ENCODE assay signal across 23 cellular contexts in the genomic region with DNA sequence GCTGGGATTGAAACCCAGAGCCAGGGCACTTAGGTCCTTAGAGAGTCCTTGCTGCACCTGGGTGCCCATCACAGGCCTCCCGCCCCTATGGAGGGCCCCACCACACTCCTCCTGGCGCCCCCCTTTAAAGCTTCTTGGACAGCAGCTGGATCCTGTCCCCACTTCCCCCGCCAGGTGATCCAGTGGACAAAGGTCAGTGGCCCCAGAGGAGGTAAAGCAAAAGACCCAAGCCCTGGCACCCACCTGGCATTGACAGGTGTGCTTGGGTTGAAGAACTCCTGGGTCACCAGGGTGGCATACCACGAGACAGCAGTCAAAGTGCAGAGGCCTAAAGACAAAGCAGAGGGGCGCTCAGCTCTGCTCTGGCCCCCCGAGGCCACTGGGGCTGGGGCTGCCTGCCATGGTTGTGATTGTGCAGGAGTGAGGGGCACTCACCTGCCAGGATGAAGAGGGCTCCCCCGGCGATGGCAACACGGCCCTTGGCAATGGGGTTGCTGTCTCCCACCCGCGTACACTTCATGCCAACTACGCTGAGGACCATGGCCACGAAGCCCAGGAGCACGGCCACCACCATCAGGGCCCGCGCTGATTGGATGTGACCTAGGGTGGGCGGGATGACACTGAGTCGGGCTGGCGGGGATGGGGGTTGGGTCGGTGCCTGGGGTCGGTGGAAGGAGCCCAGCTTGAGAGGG. TPM values are rescaled to one million over a fixed set of nuclear protein-coding genes. Genes with fewer than 3 reads are reported as not detected.
DNase-seq lines count a peak whose midpoint lies in the region; ATAC-seq and TF ChIP-seq lines count a peak whose summit lies in the region.
"Had no signal": no experiment of that assay in that cellular context is flagged by ENCODE, and none has a peak within 500 bp of the region (broad histone marks: within the 10 kb centered on the region; RNA-seq: fewer than 3 reads in every experiment).

No MANE protein-coding gene starts in this region.

- peak; percentile 50 for DNase-seq in H7
- no peak for DNase-seq in body of pancreas
- DNase-seq in EL, result no peak
- no peak for DNase-seq in mesothelial cell of epicardium (ENCODE audit: low spot score in 2 of 2, unreplicated experiment in 2 of 2)
- no peak for DNase-seq in WERI-Rb-1
- DNase-seq: CD4-positive, alpha-beta T cell; HCEC 1CT; IMR-90; MG63; NCI-H446; NCI-H526; NCI-H82; NK-92 treated with Interleukin-12 subunit alpha and Interleukin-12 subunit beta, amount 100 ng/mL, for 24 hours; SJCRH30 had no signal

- no peaks in the 10 kb centered on the region for H3K36me3 Mint-ChIP-seq in dendritic cell treated with granulocyte-macrophage colony-stimulating factor and Interleukin-4, amounts not matched to agents 40 ng/mL and 50 ng/mL, for 4 days (ENCODE audit: low read depth)
- H3K36me3 Mint-ChIP-seq in nephron (ENCODE audit: low read depth), result no peaks in the 10 kb centered on the region
- H3K36me3 Mint-ChIP-seq in mesothelial cell of epicardium, result no peaks in the 10 kb centered on the region

- WGBS in body of pancreas, 2 donors, result 85 to 86% methylated on average over 4 to 21 of the region's 21 CpGs

- H3K27me3 Mint-ChIP-seq in dendritic cell treated with granulocyte-macrophage colony-stimulating factor and Interleukin-4, amounts not matched to agents 40 ng/mL and 50 ng/mL, for 4 days, result no peaks in the 10 kb centered on the region
- H3K27me3 Mint-ChIP-seq in nephron (ENCODE audit: low read depth), result no peaks in the 10 kb centered on the region
- H3K27me3 Mint-ChIP-seq in mesothelial cell of epicardium (ENCODE audit: low read depth), result no peaks in the 10 kb centered on the region
- H3K27me3 Mint-ChIP-seq: B cell; CD4-positive, alpha-beta T cell had no signal

- H3K27ac ChIP-seq in body of pancreas, result no peak overlapping the region
- H3K27ac ChIP-seq in WERI-Rb-1, result no peak overlapping the region
- H3K27ac ChIP-seq: SJCRH30 had no signal

- peaks cover 33% of the 10 kb centered on the region for H3K4me1 Mint-ChIP-seq in dendritic cell treated with granulocyte-macrophage colony-stimulating factor and Interleukin-4, amounts not matched to agents 40 ng/mL and 50 ng/mL, for 4 days (ENCODE audit: low read depth)
- H3K4me1 Mint-ChIP-seq in nephron (peaks cover 35% of the 10 kb centered on the region), mesothelial cell of epicardium (peaks cover 24% of the 10 kb centered on the region)

- H3K4me3 ChIP-seq in H7 (ENCODE audit: insufficient read depth, low read depth, low read length) (no peak overlapping the region), body of pancreas (no peak overlapping the region), WERI-Rb-1 (ENCODE audit: low read depth, low read length) (no peak overlapping the region)
- H3K4me3 ChIP-seq: GM23338, MG63, SJCRH30 had no signal

- no peaks in the 10 kb centered on the region for H3K36me3 ChIP-seq in H7 (replicated peaks; ENCODE audit: control insufficient read depth, insufficient read depth, low read length)
- no peaks in the 10 kb centered on the region for H3K36me3 ChIP-seq in body of pancreas (replicated peaks in 1 of 2; ENCODE audit: insufficient read depth in 1 of 2, low read depth in 2 of 2)
- H3K36me3 ChIP-seq in WERI-Rb-1, result no peaks in the 10 kb centered on the region
- H3K36me3 ChIP-seq: MG63, SJCRH30 had no signal

- intact Hi-C loops in dendritic cell treated with granulocyte-macrophage colony-stimulating factor and Interleukin-4, amounts not matched to agents 40 ng/mL and 50 ng/mL, for 4 days (cut with micrococcal nuclease), result no loop called here
- intact Hi-C loops in body of pancreas (cut with DNase I), result no loop called here

- H3K27me3 ChIP-seq in H7 (ENCODE audit: control insufficient read depth, insufficient read depth, low read length), result no peaks in the 10 kb centered on the region
- H3K27me3 ChIP-seq in body of pancreas, result no peaks in the 10 kb centered on the region
- H3K27me3 ChIP-seq in WERI-Rb-1 (ENCODE audit: insufficient read depth, low read depth, severe bottlenecking), result no peaks in the 10 kb centered on the region
- H3K27me3 ChIP-seq: MG63, SJCRH30 had no signal

- no peaks in the 10 kb centered on the region for H3K9me3 Mint-ChIP-seq in dendritic cell treated with granulocyte-macrophage colony-stimulating factor and Interleukin-4, amounts not matched to agents 40 ng/mL and 50 ng/mL, for 4 days
- H3K9me3 Mint-ChIP-seq in nephron (no peaks in the 10 kb centered on the region), mesothelial cell of epicardium (no peaks in the 10 kb centered on the region)
- H3K9me3 Mint-ChIP-seq: CD4-positive, alpha-beta T cell; GM23338 had no signal

- H3K9me3 ChIP-seq in body of pancreas (no peaks in the 10 kb centered on the region), WERI-Rb-1 (ENCODE audit: severe bottlenecking) (no peaks in the 10 kb centered on the region)
- H3K9me3 ChIP-seq: MG63, SJCRH30 had no signal

- H3K4me3 Mint-ChIP-seq in dendritic cell treated with granulocyte-macrophage colony-stimulating factor and Interleukin-4, amounts not matched to agents 40 ng/mL and 50 ng/mL, for 4 days, result no peak overlapping the region
- H3K4me3 Mint-ChIP-seq in nephron, result peak overlapping the region in 2 of 3 experiments; percentile 26 to 79
- no peak overlapping the region for H3K4me3 Mint-ChIP-seq in mesothelial cell of epicardium
- H3K4me3 Mint-ChIP-seq: B cell; CD4-positive, alpha-beta T cell; GM23338 had no signal

- no peak for ATAC-seq in body of pancreas
- ATAC-seq: GM23338, SK-N-SH treated with all-trans-retinoic acid at 6 μM for 48 hours had no signal

- peak overlapping the region; percentile 82 for H3K27ac Mint-ChIP-seq in dendritic cell treated with granulocyte-macrophage colony-stimulating factor and Interleukin-4, amounts not matched to agents 40 ng/mL and 50 ng/mL, for 4 days
- H3K27ac Mint-ChIP-seq in nephron (peak overlapping the region in 1 of 3 experiments; percentile 99), mesothelial cell of epicardium (no peak overlapping the region)
- H3K27ac Mint-ChIP-seq: B cell; CD4-positive, alpha-beta T cell; GM23338 had no signal

- TF ChIP-seq CTCF in nephron (IDR thresholded peaks at IDR 0.05; ENCODE audit: unreplicated experiment in 3 of 3), result no peak
- no peak for TF ChIP-seq CTCF in body of pancreas (IDR thresholded peaks at IDR 0.05)
- TF ChIP-seq CTCF in mesothelial cell of epicardium (IDR thresholded peaks at IDR 0.05; ENCODE audit: unreplicated experiment), result no peak
- no peak for TF ChIP-seq CTCF in WERI-Rb-1 (IDR thresholded peaks at IDR 0.05; ENCODE audit: low read depth, low read length)

- H3K4me1 ChIP-seq in body of pancreas, result no peaks in the 10 kb centered on the region

- TF ChIP-seq POLR2A in body of pancreas (IDR thresholded peaks at IDR 0.05), result no peak

RNA-seq across cellular contexts. Expression of gene CLDN19, which starts 1.9 kb away (rescaled TPM):
- total RNA-seq in H7 (2014; rRNA removed; shearing (Covaris generic)), result 11.0 and 12.2 TPM in 2 replicates
- total RNA-seq in body of pancreas, result not detected
- total RNA-seq in mesothelial cell of epicardium, result 1.6 to 1.7 TPM (median 1.6 TPM) in 3 replicates
- total RNA-seq: A673; B cell; CD4-positive, alpha-beta T cell; Daoy; IMR-90; PC-3; Right ventricle myocardium inferior had no signal

RNA-seq across cellular contexts. Expression of gene P3H1, which starts 28.7 kb away (rescaled TPM):
- 139 and 148 TPM in 2 replicates for total RNA-seq in H7 (2014; rRNA removed; shearing (Covaris generic))
- total RNA-seq in body of pancreas (10 to 100 TPM; 16.9 to 34.9 TPM), mesothelial cell of epicardium (104 to 123 TPM (median 105 TPM) in 3 replicates)

RNA-seq across cellular contexts. Expression of gene C1orf50, which starts 28.9 kb away (rescaled TPM):
- 6.2 and 8.2 TPM in 2 replicates for total RNA-seq in H7 (2014; rRNA removed; shearing (Covaris generic))
- 1 to 10 TPM; 2.0 to 2.1 TPM for total RNA-seq in body of pancreas
- 6.5 to 10.4 TPM (median 7.4 TPM) in 3 replicates for total RNA-seq in mesothelial cell of epicardium

RNA-seq across cellular contexts. Expression of gene TMEM269, which starts 46.7 kb away (rescaled TPM):
- 1.00 and 1.1 TPM in 2 replicates for total RNA-seq in H7 (2014; rRNA removed; shearing (Covaris generic))
- total RNA-seq in body of pancreas (not detected), mesothelial cell of epicardium (0.54 to 0.98 TPM (median 0.91 TPM) in 3 replicates)
- total RNA-seq: Daoy, IMR-90, Right ventricle myocardium inferior had no signal

RNA-seq across cellular contexts. Expression of gene YBX1, which starts 55.9 kb away (rescaled TPM):
- 1,494 and 1,850 TPM in 2 replicates for total RNA-seq in H7 (2014; rRNA removed; shearing (Covaris generic))
- total RNA-seq in body of pancreas (100 to 1,000 TPM; 131 to 170 TPM), mesothelial cell of epicardium (405 to 423 TPM (median 411 TPM) in 3 replicates)

Comparison
In these comparisons a context has a peak if more than half of its experiments do, and no peak if none do; other contexts are left out.
1. H3K4me3 Mint-ChIP-seq: peak in nephron (2 of 3); none in dendritic cell treated with granulocyte-macrophage colony-stimulating factor and Interleukin-4, amounts not matched to agents 40 ng/mL and 50 ng/mL, for 4 days (single experiment) and mesothelial cell of epicardium (single experiment).